Comparison of ENCODE assay signal across 1 cellular context in the genomic region with DNA sequence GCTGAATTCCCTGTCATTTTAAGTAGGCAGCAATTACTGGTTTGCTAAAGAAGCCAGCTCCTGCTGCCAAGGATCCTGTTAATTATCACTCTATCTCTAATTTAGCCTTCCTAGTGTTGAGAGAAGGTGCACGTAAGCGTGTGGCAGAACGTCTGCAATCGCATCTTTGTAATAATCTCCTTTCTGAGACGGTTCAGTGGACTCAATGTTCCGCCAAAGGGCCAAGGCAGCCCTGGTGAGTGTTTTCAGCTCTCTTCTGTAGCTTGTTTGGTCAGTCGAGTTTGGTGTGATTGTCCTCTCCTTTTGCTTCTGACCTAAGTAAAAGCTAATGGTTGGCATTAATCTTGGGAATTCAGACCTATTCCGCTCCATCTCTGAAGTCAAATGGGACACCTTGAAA.
TF ChIP-seq lines count a peak whose summit lies in the region.

No MANE protein-coding gene starts in this region.

TF ChIP-seq in GM23338, 12 proteins besides CTCF, POLR2A, EP300 and RAD21:
- TF ChIP-seq, protein P1, sequence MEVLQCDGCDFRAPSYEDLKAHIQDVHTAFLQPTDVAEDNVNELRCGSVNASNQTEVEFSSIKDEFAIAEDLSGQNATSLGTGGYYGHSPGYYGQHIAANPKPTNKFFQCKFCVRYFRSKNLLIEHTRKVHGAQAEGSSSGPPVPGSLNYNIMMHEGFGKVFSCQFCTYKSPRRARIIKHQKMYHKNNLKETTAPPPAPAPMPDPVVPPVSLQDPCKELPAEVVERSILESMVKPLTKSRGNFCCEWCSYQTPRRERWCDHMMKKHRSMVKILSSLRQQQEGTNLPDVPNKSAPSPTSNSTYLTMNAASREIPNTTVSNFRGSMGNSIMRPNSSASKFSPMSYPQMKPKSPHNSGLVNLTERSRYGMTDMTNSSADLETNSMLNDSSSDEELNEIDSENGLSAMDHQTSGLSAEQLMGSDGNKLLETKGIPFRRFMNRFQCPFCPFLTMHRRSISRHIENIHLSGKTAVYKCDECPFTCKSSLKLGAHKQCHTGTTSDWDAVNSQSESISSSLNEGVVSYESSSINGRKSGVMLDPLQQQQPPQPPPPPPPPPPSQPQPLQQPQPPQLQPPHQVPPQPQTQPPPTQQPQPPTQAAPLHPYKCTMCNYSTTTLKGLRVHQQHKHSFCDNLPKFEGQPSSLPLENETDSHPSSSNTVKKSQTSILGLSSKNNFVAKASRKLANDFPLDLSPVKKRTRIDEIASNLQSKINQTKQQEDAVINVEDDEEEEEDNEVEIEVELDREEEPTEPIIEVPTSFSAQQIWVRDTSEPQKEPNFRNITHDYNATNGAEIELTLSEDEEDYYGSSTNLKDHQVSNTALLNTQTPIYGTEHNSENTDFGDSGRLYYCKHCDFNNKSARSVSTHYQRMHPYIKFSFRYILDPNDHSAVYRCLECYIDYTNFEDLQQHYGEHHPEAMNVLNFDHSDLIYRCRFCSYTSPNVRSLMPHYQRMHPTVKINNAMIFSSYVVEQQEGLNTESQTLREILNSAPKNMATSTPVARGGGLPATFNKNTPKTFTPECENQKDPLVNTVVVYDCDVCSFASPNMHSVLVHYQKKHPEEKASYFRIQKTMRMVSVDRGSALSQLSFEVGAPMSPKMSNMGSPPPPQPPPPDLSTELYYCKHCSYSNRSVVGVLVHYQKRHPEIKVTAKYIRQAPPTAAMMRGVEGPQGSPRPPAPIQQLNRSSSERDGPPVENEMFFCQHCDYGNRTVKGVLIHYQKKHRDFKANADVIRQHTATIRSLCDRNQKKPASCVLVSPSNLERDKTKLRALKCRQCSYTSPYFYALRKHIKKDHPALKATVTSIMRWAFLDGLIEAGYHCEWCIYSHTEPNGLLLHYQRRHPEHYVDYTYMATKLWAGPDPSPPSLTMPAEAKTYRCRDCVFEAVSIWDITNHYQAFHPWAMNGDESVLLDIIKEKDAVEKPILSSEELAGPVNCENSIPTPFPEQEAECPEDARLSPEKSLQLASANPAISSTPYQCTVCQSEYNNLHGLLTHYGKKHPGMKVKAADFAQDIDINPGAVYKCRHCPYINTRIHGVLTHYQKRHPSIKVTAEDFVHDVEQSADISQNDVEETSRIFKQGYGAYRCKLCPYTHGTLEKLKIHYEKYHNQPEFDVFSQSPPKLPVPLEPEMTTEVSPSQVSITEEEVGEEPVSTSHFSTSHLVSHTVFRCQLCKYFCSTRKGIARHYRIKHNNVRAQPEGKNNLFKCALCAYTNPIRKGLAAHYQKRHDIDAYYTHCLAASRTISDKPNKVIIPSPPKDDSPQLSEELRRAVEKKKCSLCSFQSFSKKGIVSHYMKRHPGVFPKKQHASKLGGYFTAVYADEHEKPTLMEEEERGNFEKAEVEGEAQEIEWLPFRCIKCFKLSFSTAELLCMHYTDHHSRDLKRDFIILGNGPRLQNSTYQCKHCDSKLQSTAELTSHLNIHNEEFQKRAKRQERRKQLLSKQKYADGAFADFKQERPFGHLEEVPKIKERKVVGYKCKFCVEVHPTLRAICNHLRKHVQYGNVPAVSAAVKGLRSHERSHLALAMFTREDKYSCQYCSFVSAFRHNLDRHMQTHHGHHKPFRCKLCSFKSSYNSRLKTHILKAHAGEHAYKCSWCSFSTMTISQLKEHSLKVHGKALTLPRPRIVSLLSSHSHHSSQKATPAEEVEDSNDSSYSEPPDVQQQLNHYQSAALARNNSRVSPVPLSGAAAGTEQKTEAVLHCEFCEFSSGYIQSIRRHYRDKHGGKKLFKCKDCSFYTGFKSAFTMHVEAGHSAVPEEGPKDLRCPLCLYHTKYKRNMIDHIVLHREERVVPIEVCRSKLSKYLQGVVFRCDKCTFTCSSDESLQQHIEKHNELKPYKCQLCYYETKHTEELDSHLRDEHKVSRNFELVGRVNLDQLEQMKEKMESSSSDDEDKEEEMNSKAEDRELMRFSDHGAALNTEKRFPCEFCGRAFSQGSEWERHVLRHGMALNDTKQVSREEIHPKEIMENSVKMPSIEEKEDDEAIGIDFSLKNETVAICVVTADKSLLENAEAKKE (CRISPR knock-in tag; IDR thresholded peaks at IDR 0.05), result no peak
- no peak for TF ChIP-seq ZNF331 (CRISPR knock-in tag; IDR thresholded peaks at IDR 0.05; ENCODE audit: low read depth)
- TF ChIP-seq, protein P2, sequence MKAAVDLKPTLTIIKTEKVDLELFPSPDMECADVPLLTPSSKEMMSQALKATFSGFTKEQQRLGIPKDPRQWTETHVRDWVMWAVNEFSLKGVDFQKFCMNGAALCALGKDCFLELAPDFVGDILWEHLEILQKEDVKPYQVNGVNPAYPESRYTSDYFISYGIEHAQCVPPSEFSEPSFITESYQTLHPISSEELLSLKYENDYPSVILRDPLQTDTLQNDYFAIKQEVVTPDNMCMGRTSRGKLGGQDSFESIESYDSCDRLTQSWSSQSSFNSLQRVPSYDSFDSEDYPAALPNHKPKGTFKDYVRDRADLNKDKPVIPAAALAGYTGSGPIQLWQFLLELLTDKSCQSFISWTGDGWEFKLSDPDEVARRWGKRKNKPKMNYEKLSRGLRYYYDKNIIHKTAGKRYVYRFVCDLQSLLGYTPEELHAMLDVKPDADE (IDR thresholded peaks at IDR 0.05), result no peak
- no peak for TF ChIP-seq EZH2 (IDR thresholded peaks at IDR 0.05; ENCODE audit: low read depth, unreplicated experiment)
- TF ChIP-seq EZH2phosphoT487 (IDR thresholded peaks at IDR 0.05; ENCODE audit: unreplicated experiment), result no peak
- no peak for TF ChIP-seq NANOG (IDR thresholded peaks at IDR 0.05; ENCODE audit: borderline replicate concordance)
